Comparison of ENCODE assay signal across 8 cellular contexts in the genomic region with DNA sequence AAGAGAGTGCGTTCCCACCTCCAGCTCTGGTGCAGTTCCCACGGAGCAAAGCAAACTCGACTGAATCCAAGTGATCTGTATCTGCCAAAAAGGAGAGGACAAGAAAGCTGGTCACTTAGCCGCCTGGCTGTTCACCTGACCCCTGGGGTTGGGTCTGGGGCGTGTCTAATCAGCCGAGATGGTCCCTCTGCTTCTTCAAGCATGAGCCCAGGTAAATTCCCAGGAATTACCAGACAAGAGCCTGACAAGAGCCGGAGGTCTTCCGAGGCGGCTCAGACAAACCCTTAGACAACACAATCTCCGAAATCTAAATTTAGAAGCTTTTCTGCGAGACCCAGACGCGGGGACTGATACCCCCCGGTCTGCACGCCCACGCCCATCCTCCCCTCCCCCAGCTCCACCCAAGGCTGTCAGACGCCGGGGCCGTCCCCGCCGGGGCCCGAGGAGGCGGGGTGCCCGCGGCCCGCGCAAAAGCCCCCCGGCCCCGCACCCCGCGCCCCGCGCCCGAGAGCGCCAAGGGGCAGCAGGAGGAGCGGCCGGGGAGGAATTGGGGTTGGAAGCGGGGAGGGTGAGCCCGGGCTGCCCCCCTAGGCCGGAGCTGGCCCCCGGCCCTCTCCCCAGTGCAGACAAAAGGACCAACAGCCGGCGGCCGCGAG. TPM values are rescaled to one million over a fixed set of nuclear protein-coding genes. Genes with fewer than 3 reads are reported as not detected.
A peak's percentile ranks its signal among the peaks of the same experiment; 100 is the strongest.
DNase-seq lines count a peak whose midpoint lies in the region; ATAC-seq and TF ChIP-seq lines count a peak whose summit lies in the region.

No MANE protein-coding gene starts in this region.

- intact Hi-C loops in activated B cell treated with CpG ODN at 0.5 μM for 24 hours (cut with micrococcal nuclease), result loop anchor here (1.0 to 5.0 kb wide), 7 partner anchors 17 to 319 kb away; partner anchors contain the start of genes DHX38, PHLPP2 and TXNL4B
- intact Hi-C loops in left lung (cut with DNase I), result no loop called here

- no peak for TF ChIP-seq CTCF in activated B cell treated with CpG ODN at 0.5 μM for 24 hours (IDR thresholded peaks at IDR 0.05)
- TF ChIP-seq CTCF in left lung (IDR thresholded peaks at IDR 0.05), result peak in 1 of 2 donors; percentile 35

- H3K4me3 Mint-ChIP-seq in CD4-positive, CD25-positive, alpha-beta regulatory T cell, result peak overlapping the region; percentile 89 to 95 (median 91)
- H3K4me3 Mint-ChIP-seq in activated B cell treated with CpG ODN at 0.5 μM for 24 hours, result peak overlapping the region; percentile 86

- no peaks in the 10 kb centered on the region for H3K27me3 Mint-ChIP-seq in CD4-positive, CD25-positive, alpha-beta regulatory T cell
- H3K27me3 Mint-ChIP-seq in activated B cell treated with CpG ODN at 0.5 μM for 24 hours, result no peaks in the 10 kb centered on the region

- no peaks in the 10 kb centered on the region for H3K27me3 ChIP-seq in CD4-positive, CD25-positive, alpha-beta regulatory T cell (ENCODE audit: control insufficient read depth, insufficient read depth, low read length)
- H3K27me3 ChIP-seq in HUES6 (ENCODE audit: control insufficient read depth, insufficient read depth, low read length) (no peaks in the 10 kb centered on the region), left lung (no peaks in the 10 kb centered on the region)

- POLR2A ChIA-PET in activated B cell treated with CpG ODN at 0.5 μM for 24 hours (lab: Charles Lee), result interaction anchor here (0.5 to 5.8 kb wide), 21 partner anchors 11 to 399 kb away, joined by 3 to 144 read pairs (median 4); partner anchors contain the start of genes AP1G1 and IST1

- H3K36me3 ChIP-seq in CD4-positive, CD25-positive, alpha-beta regulatory T cell (ENCODE audit: control insufficient read depth, insufficient read depth, low read length), result peaks cover 9% of the 10 kb centered on the region
- H3K36me3 ChIP-seq in HUES6 (ENCODE audit: control insufficient read depth, insufficient read depth, low read length), result peaks cover 30% of the 10 kb centered on the region
- H3K36me3 ChIP-seq in left lung, result peaks cover 0 to 7% of the 10 kb centered on the region in 2 donors

- H3K27ac Mint-ChIP-seq in CD4-positive, CD25-positive, alpha-beta regulatory T cell, result peak overlapping the region; percentile 92 to 98 (median 93)
- H3K27ac Mint-ChIP-seq in activated B cell treated with CpG ODN at 0.5 μM for 24 hours, result peak overlapping the region; percentile 93

- H3K36me3 Mint-ChIP-seq in CD4-positive, CD25-positive, alpha-beta regulatory T cell, result peaks cover 14% of the 10 kb centered on the region
- peaks cover 28% of the 10 kb centered on the region for H3K36me3 Mint-ChIP-seq in activated B cell treated with CpG ODN at 0.5 μM for 24 hours (ENCODE audit: low read depth)

- peak; percentile 34 to 53 (median 45) for DNase-seq in CD4-positive, CD25-positive, alpha-beta regulatory T cell
- peak; percentile 68 for DNase-seq in activated B cell treated with CpG ODN at 0.5 μM for 24 hours
- peak; percentile 41 for DNase-seq in central memory CD4-positive, alpha-beta T cell
- peak; percentile 55 to 67 for DNase-seq in left lung
- peak; percentile 28 to 40 for DNase-seq in stimulated activated CD4-positive, alpha-beta T cell treated with anti-CD3 and anti-CD28 coated beads, Interleukin-4, amount 100 ng/mL, for 48 hours (ENCODE audit: low read depth in 2 of 2)
- no peak for DNase-seq in NCI-H226

- peak overlapping the region; percentile 89 for H3K9ac ChIP-seq in HUES6 (ENCODE audit: low read length)

- H3K27ac ChIP-seq in CD4-positive, CD25-positive, alpha-beta regulatory T cell (ENCODE audit: insufficient read depth, low read length, poor library complexity, severe bottlenecking), result peak overlapping the region; percentile 87
- H3K27ac ChIP-seq in HUES6 (ENCODE audit: low read depth, low read length) (peak overlapping the region; percentile 95; the same call in 1 of the 2 replicates), left lung (peak overlapping the region; percentile 82 to 92)

- peaks cover 51% of the 10 kb centered on the region for H3K4me1 ChIP-seq in CD4-positive, CD25-positive, alpha-beta regulatory T cell (ENCODE audit: control insufficient read depth, insufficient read depth, low read length, poor library complexity, severe bottlenecking)
- H3K4me1 ChIP-seq in HUES6 (ENCODE audit: control insufficient read depth, insufficient read depth, low read length) (peaks cover 25% of the 10 kb centered on the region), left lung (peaks cover 0 to 48% of the 10 kb centered on the region in 2 donors)

- peak in 1 of 2 donors; percentile 10 for ATAC-seq in CD4-positive, CD25-positive, alpha-beta regulatory T cell (ENCODE audit: low read depth in 2 of 2)
- peak; percentile 29 for ATAC-seq in GM21367 (IDR thresholded peaks at IDR 0.05; ENCODE audit: unreplicated experiment)
- ATAC-seq in activated B cell treated with CpG ODN at 0.5 μM for 24 hours (ENCODE audit: low read depth), result peak; percentile 47
- peak; percentile 62 for ATAC-seq in left lung

- H3K9me3 ChIP-seq in CD4-positive, CD25-positive, alpha-beta regulatory T cell (ENCODE audit: control insufficient read depth in 2 of 2, low read length in 2 of 2), result no peaks in the 10 kb centered on the region
- H3K9me3 ChIP-seq in HUES6 (ENCODE audit: control insufficient read depth, insufficient read depth, low read depth, low read length), result no peaks in the 10 kb centered on the region
- H3K9me3 ChIP-seq in left lung, result no peaks in the 10 kb centered on the region

- H3K9me3 Mint-ChIP-seq in CD4-positive, CD25-positive, alpha-beta regulatory T cell, result no peaks in the 10 kb centered on the region
- no peaks in the 10 kb centered on the region for H3K9me3 Mint-ChIP-seq in activated B cell treated with CpG ODN at 0.5 μM for 24 hours

- peaks cover 29 to 56% (median 48%) of the 10 kb centered on the region in 4 donors for H3K4me1 Mint-ChIP-seq in CD4-positive, CD25-positive, alpha-beta regulatory T cell
- H3K4me1 Mint-ChIP-seq in activated B cell treated with CpG ODN at 0.5 μM for 24 hours, result peaks cover 55% of the 10 kb centered on the region

- CTCF ChIA-PET in activated B cell treated with CpG ODN at 0.5 μM for 24 hours (lab: Charles Lee), result interaction anchor here (0.6 to 3.2 kb wide), 21 partner anchors 10 to 318 kb away, joined by 3 to 20 read pairs (median 4); partner anchors contain the start of genes AP1G1, ATXN1L, IST1 and TXNL4B

- peak overlapping the region; percentile 95 for H3K4me3 ChIP-seq in CD4-positive, CD25-positive, alpha-beta regulatory T cell (ENCODE audit: low read depth, low read length)
- peak overlapping the region; percentile 95 for H3K4me3 ChIP-seq in HUES6 (ENCODE audit: low read depth, low read length)
- peak overlapping the region; percentile 91 to 97 for H3K4me3 ChIP-seq in left lung

RNA-seq across cellular contexts. Expression of gene ZNF821, which starts 0.7 kb away (rescaled TPM):
- total RNA-seq in CD4-positive, CD25-positive, alpha-beta regulatory T cell, result 21.6 TPM
- 10 to 100 TPM; 13.3 to 15.5 (median 15.2) TPM for polyA plus RNA-seq in CD4-positive, CD25-positive, alpha-beta regulatory T cell
- 10.6 and 13.6 TPM in 2 replicates for total RNA-seq in activated B cell treated with CpG ODN at 0.5 μM for 24 hours
- total RNA-seq in left lung, result 1 to 10 TPM; 5.3 to 6.6 TPM

RNA-seq across cellular contexts. Expression of gene IST1, which starts 12.0 kb away (rescaled TPM):
- total RNA-seq in CD4-positive, CD25-positive, alpha-beta regulatory T cell, result 346 TPM
- 100 to 1,000 TPM; 151 to 252 (median 190) TPM for polyA plus RNA-seq in CD4-positive, CD25-positive, alpha-beta regulatory T cell
- total RNA-seq in activated B cell treated with CpG ODN at 0.5 μM for 24 hours (199 and 206 TPM in 2 replicates), left lung (100 to 1,000 TPM; 156 to 175 TPM)

RNA-seq across cellular contexts. Expression of gene ATXN1L, which starts 37.5 kb away (rescaled TPM):
- 46.8 TPM for total RNA-seq in CD4-positive, CD25-positive, alpha-beta regulatory T cell
- 10 to 100 TPM in 2 of 4 donors, 1 to 10 TPM in 2; 7.7 to 14.0 (median 10.3) TPM for polyA plus RNA-seq in CD4-positive, CD25-positive, alpha-beta regulatory T cell
- total RNA-seq in activated B cell treated with CpG ODN at 0.5 μM for 24 hours, result 24.9 and 28.3 TPM in 2 replicates
- total RNA-seq in left lung, result 10 to 100 TPM; 22.8 to 24.3 TPM
